In the genomic region with DNA sequence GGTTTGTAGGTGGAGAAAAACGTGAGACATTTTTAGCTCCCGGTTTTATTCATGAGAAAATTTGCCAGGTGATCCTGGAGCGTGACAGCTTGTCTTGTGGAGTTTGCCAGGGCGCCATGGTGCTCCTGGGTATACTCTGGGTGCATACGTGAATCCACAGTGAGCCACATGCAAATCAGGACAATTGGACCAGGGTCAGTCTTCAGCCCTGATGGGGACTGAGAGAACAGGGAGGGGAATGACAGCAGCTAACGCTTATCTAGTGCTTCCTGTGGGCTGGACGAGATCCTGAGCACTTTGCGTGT, we compare ENCODE assay signal across 11 cellular contexts.
DNase-seq lines count a peak whose midpoint lies in the region; ATAC-seq and TF ChIP-seq lines count a peak whose summit lies in the region.
"Had no signal": no experiment of that assay in that cellular context is flagged by ENCODE, and none has a peak within 500 bp of the region (broad histone marks: within the 10 kb centered on the region; RNA-seq: fewer than 3 reads in every experiment).

No MANE protein-coding gene starts in this region.

- H3K36me3 Mint-ChIP-seq in T-helper 17 cell (ENCODE audit: low read depth) (peaks cover 8% of the 10 kb centered on the region), immature natural killer cell (no peaks in the 10 kb centered on the region)

- CTCF ChIA-PET in OCI-LY7 (lab: Charles Lee; ENCODE audit: unreplicated experiment) = no interaction called here

- no peak for TF ChIP-seq CTCF in BE2C (IDR thresholded peaks at IDR 0.05; ENCODE audit: low read depth, low read length)
- TF ChIP-seq CTCF in foreskin fibroblast (IDR thresholded peaks at IDR 0.05; ENCODE audit: low read depth, low read length) = no peak
- no peak for TF ChIP-seq CTCF in psoas muscle (IDR thresholded peaks at IDR 0.05)
- TF ChIP-seq CTCF in OCI-LY7 (conservative IDR thresholded peaks at IDR 0.05; ENCODE audit: low read length) = no peak

- H3K9me2 ChIP-seq in OCI-LY7 (ENCODE audit: insufficient read depth, low read length) = no peaks in the 10 kb centered on the region

- no peaks in the 10 kb centered on the region for H3K79me2 ChIP-seq in OCI-LY7 (ENCODE audit: insufficient read depth, low read depth, low read length)

- no peaks in the 10 kb centered on the region for H4K20me1 ChIP-seq in OCI-LY7 (ENCODE audit: insufficient read depth, low read length)

- intact Hi-C loops in psoas muscle (cut with DNase I) = loop anchor here in 1 of 2 donors (5.0 kb wide), 1 partner anchor 843 kb away; no protein-coding TSS in a partner anchor
- intact Hi-C loops in OCI-LY7 (cut with micrococcal nuclease; ENCODE audit: unreplicated experiment) = no loop called here

- H3K4me3 Mint-ChIP-seq in T-helper 17 cell (no peak overlapping the region), immature natural killer cell (no peak overlapping the region)

- H3K27me3 Mint-ChIP-seq in T-helper 17 cell (peaks cover 25% of the 10 kb centered on the region), immature natural killer cell (ENCODE audit: low read depth in 3 of 3) (peaks cover 7 to 11% (median 8%) of the 10 kb centered on the region in 3 donors)

- BruUV-seq in OCI-LY7 (replicated peaks; lab: Mats Ljungman, UMichigan) = no TSS peak

- peak overlapping the region; percentile 64 for H3K27ac ChIP-seq in psoas muscle
- no peak overlapping the region for H3K27ac ChIP-seq in OCI-LY7 (ENCODE audit: low read depth, low read length, poor library complexity, severe bottlenecking)

- no peaks in the 10 kb centered on the region for H3K27me3 ChIP-seq in BE2C
- H3K27me3 ChIP-seq in psoas muscle (ENCODE audit: insufficient read depth in 3 of 3, low read length in 2 of 3) = no peaks in the 10 kb centered on the region

- H3K4me1 Mint-ChIP-seq in T-helper 17 cell (peaks cover 22% of the 10 kb centered on the region), immature natural killer cell (peaks cover 24 to 30% of the 10 kb centered on the region in 2 donors)

- 27 to 32% (median 29%) methylated on average over 8 of the region's 8 CpGs for WGBS in psoas muscle, 3 donors

- H3K9me3 Mint-ChIP-seq in immature natural killer cell = no peaks in the 10 kb centered on the region

- ATAC-seq in T-helper 17 cell (no peak), psoas muscle (no peak), HG03135 (IDR thresholded peaks at IDR 0.05; ENCODE audit: unreplicated experiment) (no peak)

- H3K4me1 ChIP-seq in BE2C (peaks cover 16% of the 10 kb centered on the region), psoas muscle (peaks cover 43% of the 10 kb centered on the region), OCI-LY7 (ENCODE audit: insufficient read depth, low read length, poor library complexity, severe bottlenecking) (no peaks in the 10 kb centered on the region)

- no peak overlapping the region for H3K4me2 ChIP-seq in OCI-LY7 (ENCODE audit: low read length)

- H3K36me3 ChIP-seq in BE2C = no peaks in the 10 kb centered on the region
- no peaks in the 10 kb centered on the region for H3K36me3 ChIP-seq in psoas muscle (ENCODE audit: insufficient read depth in 1 of 2, low read depth in 1 of 2)
- H3K36me3 ChIP-seq in OCI-LY7 (ENCODE audit: insufficient read depth, low read length) = no peaks in the 10 kb centered on the region

- no peak for DNase-seq in BE2C
- DNase-seq in T-helper 17 cell = no peak
- no peak for DNase-seq in foreskin fibroblast
- DNase-seq in psoas muscle = no peak
- no peak for DNase-seq in immature natural killer cell
- DNase-seq in Kasumi-1 (lab: John Stamatoyannopoulos, UW) = no peak
- DNase-seq in OCI-LY7 (ENCODE audit: low spot score) = no peak
- DNase-seq: activated T-cell treated with anti-CD3 and anti-CD28 coated beads, Interleukin-2, amount 50 U/mL, for 1 hour; effector memory CD4-positive, alpha-beta T cell; NCI-H2227 treated with DMSO at 0.1 percent for 48 hours had no signal

- H3K9me3 ChIP-seq in BE2C = no peaks in the 10 kb centered on the region; the same call in 1 of the 2 replicates
- no peaks in the 10 kb centered on the region for H3K9me3 ChIP-seq in T-helper 17 cell (ENCODE audit: control insufficient read depth, low read length, poor library complexity, severe bottlenecking)
- H3K9me3 ChIP-seq in psoas muscle = no peaks in the 10 kb centered on the region
- H3K9me3 ChIP-seq in OCI-LY7 (ENCODE audit: low read length) = no peaks in the 10 kb centered on the region

- H3K27ac Mint-ChIP-seq in T-helper 17 cell = peak overlapping the region; percentile 6
- H3K27ac Mint-ChIP-seq in immature natural killer cell = no peak overlapping the region

- POLR2A ChIA-PET in OCI-LY7 (lab: Charles Lee) = no interaction called here

- no peak overlapping the region for H2AFZ ChIP-seq in OCI-LY7 (ENCODE audit: low read length)

- H3K4me3 ChIP-seq in BE2C (ENCODE audit: low read depth, low read length) = peak overlapping the region; percentile 59
- peak overlapping the region; percentile 34 to 45 for H3K4me3 ChIP-seq in foreskin fibroblast (ENCODE audit: low read depth in 1 of 2, low read length in 2 of 2)
- H3K4me3 ChIP-seq in psoas muscle = peak overlapping the region; percentile 39
- no peak overlapping the region for H3K4me3 ChIP-seq in OCI-LY7 (ENCODE audit: low read depth, low read length, poor library complexity, severe bottlenecking)
